Comparison of ENCODE assay signal across 7 cellular contexts in the genomic region with DNA sequence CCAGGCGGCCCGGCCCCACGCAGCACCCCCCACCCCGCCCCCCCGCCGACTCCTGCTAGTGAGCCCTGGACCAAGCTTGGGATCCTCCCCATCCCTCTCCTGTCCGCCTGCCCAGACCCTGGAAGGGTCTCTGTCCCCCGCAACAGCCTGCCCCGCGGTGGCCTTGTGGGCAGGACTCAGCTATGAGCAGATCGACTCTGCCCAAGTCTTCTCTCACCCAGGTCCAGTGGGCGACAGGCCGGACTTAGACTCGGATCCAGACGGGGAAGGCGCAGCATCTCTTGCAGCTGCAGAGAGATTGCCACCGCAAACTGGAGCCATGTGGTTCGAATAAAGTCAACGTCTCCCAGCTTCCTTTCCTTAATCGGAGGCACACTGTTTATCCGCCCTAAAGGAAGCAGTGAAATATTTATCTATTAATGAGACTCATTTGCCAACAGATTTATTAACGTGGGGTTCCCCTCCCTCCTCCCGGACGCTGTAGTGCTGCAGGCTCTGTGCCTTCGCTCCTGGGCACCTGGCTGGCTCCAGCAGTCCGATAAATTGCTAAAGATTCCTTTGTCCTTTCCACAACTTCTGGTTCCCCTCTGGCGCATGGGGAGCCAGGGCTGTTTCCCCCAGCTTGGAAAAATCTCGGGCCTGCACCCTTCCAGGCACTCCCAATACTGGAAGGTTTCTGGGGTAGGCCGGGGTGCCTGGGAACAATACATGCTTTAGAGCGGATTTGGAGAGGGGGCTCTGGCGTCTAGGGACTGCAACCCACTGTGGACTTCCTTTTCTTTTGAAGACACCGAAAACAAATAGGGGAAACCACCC.
DNase-seq lines count a peak whose midpoint lies in the region; ATAC-seq lines count a peak whose summit lies in the region.
"Had no signal": no experiment of that assay in that cellular context is flagged by ENCODE, and none has a peak within 500 bp of the region (broad histone marks: within the 10 kb centered on the region; RNA-seq: fewer than 3 reads in every experiment).

No MANE protein-coding gene starts in this region.

- DNase-seq in DMS 273 (lab: John Stamatoyannopoulos, UW; ENCODE audit: unreplicated experiment) (peak; percentile 66), DMS 273 treated with DMSO at 0.1 percent for 48 hours (lab: John Stamatoyannopoulos, UW) (no peak), HuH-7.5 (ENCODE audit: low spot score) (no peak)
- DNase-seq in effector memory CD8-positive, alpha-beta T cell = no peak
- DNase-seq: NCI-H187 treated with DMSO at 0.1 percent for 48 hours had no signal

- H3K4me3 Mint-ChIP-seq in effector memory CD8-positive, alpha-beta T cell = peak overlapping the region; percentile 40 to 64

- peaks cover 79 to 95% of the 10 kb centered on the region in 2 donors for H3K27me3 Mint-ChIP-seq in effector memory CD8-positive, alpha-beta T cell

- peaks cover 32% of the 10 kb centered on the region for H3K36me3 Mint-ChIP-seq in effector memory CD8-positive, alpha-beta T cell (ENCODE audit: insufficient read depth)

- peaks cover 30 to 32% of the 10 kb centered on the region in 2 donors for H3K4me1 Mint-ChIP-seq in effector memory CD8-positive, alpha-beta T cell (ENCODE audit: low read depth in 2 of 2)

- H3K4me3 ChIP-seq in skin epidermis = peak overlapping the region; percentile 28 to 57 (median 46)

- ATAC-seq in effector memory CD8-positive, alpha-beta T cell (replicated peaks) = no peak
- ATAC-seq in HG02759 (IDR thresholded peaks at IDR 0.05; ENCODE audit: unreplicated experiment) = no peak

- H3K27ac Mint-ChIP-seq in effector memory CD8-positive, alpha-beta T cell = peak overlapping the region in 1 of 2 donors; percentile 55

- H3K27ac ChIP-seq in skin epidermis = peak overlapping the region in 12 of 21 experiments; percentile 36 to 94 (median 80)

- H3K9me3 Mint-ChIP-seq in effector memory CD8-positive, alpha-beta T cell = no peaks in the 10 kb centered on the region
